ENCODE assay signal across 10 cellular contexts in genomic region chr5:124410539-124410938, GRCh38.
DNase-seq lines count a peak whose midpoint lies in the region; ATAC-seq and TF ChIP-seq lines count a peak whose summit lies in the region.
"Had no signal": no experiment of that assay in that cellular context is flagged by ENCODE, and none has a peak within 500 bp of the region (broad histone marks: within the 10 kb centered on the region; RNA-seq: fewer than 3 reads in every experiment).

No MANE protein-coding gene starts in this region.

- DNase-seq in Right ventricle myocardium superior (no peak), DMS53 treated with DMSO at 0.1 percent for 48 hours (lab: John Stamatoyannopoulos, UW; ENCODE audit: unreplicated experiment) (no peak), esophagus muscularis mucosa (ENCODE audit: extremely low spot score) (no peak)
- DNase-seq in stimulated activated naive CD4-positive, alpha-beta T cell treated with Interleukin-2 at 50 U/mL for 16 hours (lab: John Stamatoyannopoulos, UW): no peak
- DNase-seq: activated CD8-positive, alpha-beta memory T cell treated with anti-CD3 and anti-CD28 coated beads for 24 hours had no signal

- no peaks in the 10 kb centered on the region for H3K9me3 ChIP-seq in esophagus muscularis mucosa
- H3K9me3 ChIP-seq: ascending aorta had no signal

- no peaks in the 10 kb centered on the region for H3K27me3 ChIP-seq in esophagus muscularis mucosa
- H3K27me3 ChIP-seq: ascending aorta had no signal

- H3K27ac ChIP-seq in VCaP (0 out of 2 replicates have a peak overlapping the region, but pooled peaks have one; percentile 2), esophagus muscularis mucosa (replicated peaks in 1 of 4) (no peak overlapping the region)
- H3K27ac ChIP-seq: ascending aorta had no signal

- no peak for TF ChIP-seq EP300 in esophagus muscularis mucosa (IDR thresholded peaks at IDR 0.05)

- ATAC-seq in GM18907 (IDR thresholded peaks at IDR 0.05; ENCODE audit: unreplicated experiment) (peak; percentile 97), GM21723 (IDR thresholded peaks at IDR 0.05; ENCODE audit: unreplicated experiment) (peak; percentile 99), HG03139 (IDR thresholded peaks at IDR 0.05; ENCODE audit: unreplicated experiment) (peak; percentile 89), Right ventricle myocardium superior (ENCODE audit: poor library complexity) (no peak)

- no peaks in the 10 kb centered on the region for H3K36me3 ChIP-seq in esophagus muscularis mucosa
- H3K36me3 ChIP-seq: ascending aorta had no signal

- intact Hi-C loops in Right ventricle myocardium superior (cut with DNase I) (no loop called here), esophagus muscularis mucosa (cut with DNase I) (no loop called here)

- peaks cover 0 to 9% (median 0%) of the 10 kb centered on the region in 4 donors for H3K4me1 ChIP-seq in esophagus muscularis mucosa
- H3K4me1 ChIP-seq: ascending aorta had no signal

- H3K4me3 ChIP-seq in esophagus muscularis mucosa: no peak overlapping the region
- H3K4me3 ChIP-seq: ascending aorta had no signal

- TF ChIP-seq POLR2A in esophagus muscularis mucosa (IDR thresholded peaks at IDR 0.05; ENCODE audit: low read depth): no peak

- TF ChIP-seq CTCF in VCaP (conservative IDR thresholded peaks at IDR 0.05): no peak
- TF ChIP-seq CTCF in esophagus muscularis mucosa (IDR thresholded peaks at IDR 0.05): no peak
